Comparison of ENCODE assay signal across 23 cellular contexts in genomic region chr6:148027201-148027600, GRCh38.
DNase-seq lines count a peak whose midpoint lies in the region; ATAC-seq, FAIRE-seq and TF ChIP-seq lines count a peak whose summit lies in the region.
"Had no signal": no experiment of that assay in that cellular context is flagged by ENCODE, and none has a peak within 500 bp of the region (broad histone marks: within the 10 kb centered on the region; RNA-seq: fewer than 3 reads in every experiment).

No MANE protein-coding gene starts in this region.

- ATAC-seq in HG03280 (IDR thresholded peaks at IDR 0.05; ENCODE audit: unreplicated experiment): no peak
- ATAC-seq: A549, K562, left cardiac atrium, right cardiac atrium had no signal

- peak; percentile 98 for FAIRE-seq in islet of Langerhans (lab: Jason Lieb, UNC)
- FAIRE-seq: A549, H54, K562 had no signal

- intact Hi-C loops in MCF 10A (cut with micrococcal nuclease): no loop called here

- H3K4me1 Mint-ChIP-seq in CD8-positive, alpha-beta memory T cell: no peaks in the 10 kb centered on the region
- H3K4me1 Mint-ChIP-seq in MCF 10A (ENCODE audit: insufficient read depth, unreplicated experiment): no peaks in the 10 kb centered on the region

- no peak overlapping the region for H3K27ac Mint-ChIP-seq in CD8-positive, alpha-beta memory T cell
- no peak overlapping the region for H3K27ac Mint-ChIP-seq in MCF 10A (ENCODE audit: low read depth, unreplicated experiment)
- H3K27ac Mint-ChIP-seq: activated naive CD8-positive, alpha-beta T cell; activated T-helper 1 cell treated with anti-CD3 and anti-CD28 coated beads, Interleukin-12 subunit alpha, Interleukin-12 subunit beta, Interleukin-2, Interleukin-4 antibody, amounts not matched to agents 30 ng/mL and 10 ng/mL and 1 ng/mL, durations not matched to agents 14 hours and 24 hours and 36 hours; T-helper 2 cell treated with Interferon-gamma antibody and Interleukin-4, amounts not matched to agents 5 μg/mL and 100 μg/mL, for 36 hours had no signal

- no peak overlapping the region for H3K4me3 Mint-ChIP-seq in CD8-positive, alpha-beta memory T cell
- H3K4me3 Mint-ChIP-seq in MCF 10A (ENCODE audit: unreplicated experiment): no peak overlapping the region
- H3K4me3 Mint-ChIP-seq: activated naive CD8-positive, alpha-beta T cell; activated T-helper 1 cell treated with anti-CD3 and anti-CD28 coated beads, Interleukin-12 subunit alpha, Interleukin-12 subunit beta, Interleukin-2, Interleukin-4 antibody, amounts not matched to agents 30 ng/mL and 10 ng/mL and 1 ng/mL, durations not matched to agents 14 hours and 24 hours and 36 hours; T-helper 2 cell treated with Interferon-gamma antibody and Interleukin-4, amounts not matched to agents 5 μg/mL and 100 μg/mL, for 36 hours had no signal

- DNase-seq in DMS153 (lab: John Stamatoyannopoulos, UW): peak; percentile 76
- peak; percentile 80 for DNase-seq in NCI-H1105 treated with DMSO at 0.1 percent for 48 hours (lab: John Stamatoyannopoulos, UW)
- DNase-seq in NCI-H69 (lab: John Stamatoyannopoulos, UW): peak; percentile 73
- DNase-seq in CD8-positive, alpha-beta memory T cell: no peak
- DNase-seq in RKO (ENCODE audit: low spot score): no peak
- DNase-seq in MCF 10A (ENCODE audit: unreplicated experiment): no peak
- DNase-seq: foreskin melanocyte; left cardiac atrium; NCI-H446 treated with DMSO at 0.1 percent for 48 hours; PC-9; right cardiac atrium; stimulated activated naive CD4-positive, alpha-beta T cell; tibial artery had no signal

- no peaks in the 10 kb centered on the region for H3K9me3 ChIP-seq in CD8-positive, alpha-beta memory T cell (ENCODE audit: low read length)
- H3K9me3 ChIP-seq: A549 had no signal

- H3K27ac ChIP-seq in CD8-positive, alpha-beta memory T cell (ENCODE audit: low read depth, low read length): no peak overlapping the region
- H3K27ac ChIP-seq: A549, C4-2B, coronary artery, PC-9, tibial artery had no signal

- POLR2A ChIA-PET in CD8-positive, alpha-beta memory T cell (lab: Charles Lee): no interaction called here
- POLR2A ChIA-PET in MCF 10A (lab: Yijun Ruan, JAX): no interaction called here

- no peaks in the 10 kb centered on the region for H3K4me1 ChIP-seq in CD8-positive, alpha-beta memory T cell (ENCODE audit: insufficient read depth, low read length)
- H3K4me1 ChIP-seq: A549, tibial artery had no signal

- CTCF ChIA-PET in CD8-positive, alpha-beta memory T cell (lab: Charles Lee): no interaction called here
- CTCF ChIA-PET in MCF 10A (lab: Yijun Ruan, JAX): interaction anchor here (0.6 kb wide), 1 partner anchor 239 kb away, joined by 3 read pairs; no protein-coding TSS in a partner anchor

- BruUV-seq in MCF 10A (replicated peaks; lab: Mats Ljungman, UMichigan): no TSS peak

- H3K4me3 ChIP-seq in CD8-positive, alpha-beta memory T cell (ENCODE audit: low read length): no peak overlapping the region
- H3K4me3 ChIP-seq: A549, coronary artery, K562, PC-9, tibial artery had no signal

- TF ChIP-seq CTCF in MCF 10A (IDR thresholded peaks at IDR 0.05; ENCODE audit: unreplicated experiment): no peak

- no peaks in the 10 kb centered on the region for H3K36me3 ChIP-seq in CD8-positive, alpha-beta memory T cell (ENCODE audit: insufficient read depth, low read length)
- H3K36me3 ChIP-seq: tibial artery had no signal

- H3K9me3 Mint-ChIP-seq in CD8-positive, alpha-beta memory T cell: peaks cover 0 to 6% (median 2%) of the 10 kb centered on the region in 5 donors
- no peaks in the 10 kb centered on the region for H3K9me3 Mint-ChIP-seq in MCF 10A (ENCODE audit: unreplicated experiment)
- H3K9me3 Mint-ChIP-seq: activated T-helper 1 cell treated with anti-CD3 and anti-CD28 coated beads, Interleukin-12 subunit alpha, Interleukin-12 subunit beta, Interleukin-2, Interleukin-4 antibody, amounts not matched to agents 30 ng/mL and 10 ng/mL and 1 ng/mL, durations not matched to agents 14 hours and 24 hours and 36 hours had no signal

- H3K27me3 ChIP-seq in CD8-positive, alpha-beta memory T cell (ENCODE audit: insufficient read depth, low read length, poor library complexity, severe bottlenecking): no peaks in the 10 kb centered on the region
- H3K27me3 ChIP-seq: tibial artery had no signal

- H3K27me3 Mint-ChIP-seq in CD8-positive, alpha-beta memory T cell: no peaks in the 10 kb centered on the region
- no peaks in the 10 kb centered on the region for H3K27me3 Mint-ChIP-seq in MCF 10A (ENCODE audit: insufficient read depth, unreplicated experiment)
- H3K27me3 Mint-ChIP-seq: activated naive CD8-positive, alpha-beta T cell had no signal

- no peaks in the 10 kb centered on the region for H3K36me3 Mint-ChIP-seq in CD8-positive, alpha-beta memory T cell
- no peaks in the 10 kb centered on the region for H3K36me3 Mint-ChIP-seq in MCF 10A (ENCODE audit: insufficient read depth, unreplicated experiment)
- H3K36me3 Mint-ChIP-seq: activated naive CD8-positive, alpha-beta T cell had no signal

Comparison
In these comparisons a context has a peak if more than half of its experiments do, and no peak if none do; other contexts are left out.
1. DNase-seq: peak in DMS153 (single experiment), NCI-H1105 treated with DMSO at 0.1 percent for 48 hours (single experiment) and NCI-H69 (single experiment); none in CD8-positive, alpha-beta memory T cell (0 of 5), RKO (single experiment) and MCF 10A (single experiment).